11 cellular contexts compared by ENCODE assay signal in genomic region chr4:184395451-184395917, GRCh38.
DNase-seq lines count a peak whose midpoint lies in the region; ATAC-seq, FAIRE-seq and TF ChIP-seq lines count a peak whose summit lies in the region.
"Had no signal": no experiment of that assay in that cellular context is flagged by ENCODE, and none has a peak within 500 bp of the region (broad histone marks: within the 10 kb centered on the region; RNA-seq: fewer than 3 reads in every experiment).

No MANE protein-coding gene starts in this region.

- H3K27ac ChIP-seq in OCI-LY7 (ENCODE audit: low read depth, low read length, poor library complexity, severe bottlenecking): peak overlapping the region; percentile 42
- H3K27ac ChIP-seq in osteoblast (ENCODE audit: low read depth, low read length): peak overlapping the region; percentile 45
- H3K27ac ChIP-seq: upper lobe of right lung had no signal

- H3K79me2 ChIP-seq in OCI-LY7 (ENCODE audit: insufficient read depth, low read depth, low read length) (no peaks in the 10 kb centered on the region), osteoblast (ENCODE audit: insufficient read depth, low read length) (no peaks in the 10 kb centered on the region)

- intact Hi-C loops in OCI-LY7 (cut with micrococcal nuclease; ENCODE audit: unreplicated experiment): no loop called here

- TF ChIP-seq CTCF in OCI-LY7 (conservative IDR thresholded peaks at IDR 0.05; ENCODE audit: low read length): no peak
- no peak for TF ChIP-seq CTCF in osteoblast (IDR thresholded peaks at IDR 0.05; ENCODE audit: extremely low read depth, low read depth, low read length)

- H4K20me1 ChIP-seq in OCI-LY7 (ENCODE audit: insufficient read depth, low read length): no peaks in the 10 kb centered on the region
- no peaks in the 10 kb centered on the region for H4K20me1 ChIP-seq in osteoblast (ENCODE audit: insufficient read depth, low read length)

- H3K36me3 ChIP-seq in OCI-LY7 (ENCODE audit: insufficient read depth, low read length) (peaks cover 75% of the 10 kb centered on the region), osteoblast (ENCODE audit: insufficient read depth, low read length) (peaks cover 32% of the 10 kb centered on the region)

- FAIRE-seq in frontal cortex (lab: Jason Lieb, UNC): no peak

- no peaks in the 10 kb centered on the region for H3K9me2 ChIP-seq in OCI-LY7 (ENCODE audit: insufficient read depth, low read length)

- H3K4me1 ChIP-seq in OCI-LY7 (ENCODE audit: insufficient read depth, low read length, poor library complexity, severe bottlenecking) (peaks cover 28% of the 10 kb centered on the region), osteoblast (ENCODE audit: insufficient read depth, low read length) (peaks cover 24% of the 10 kb centered on the region)

- H2AFZ ChIP-seq in OCI-LY7 (ENCODE audit: low read length) (0 out of 2 replicates have a peak overlapping the region, but pooled peaks have one; percentile 10), osteoblast (ENCODE audit: low read length) (no peak overlapping the region)

- CTCF ChIA-PET in OCI-LY7 (lab: Charles Lee; ENCODE audit: unreplicated experiment): no interaction called here

- ATAC-seq in GM18519 (IDR thresholded peaks at IDR 0.05; ENCODE audit: low FRiP score, unreplicated experiment): peak; percentile 11
- peak; percentile 6 for ATAC-seq in HG02763 (IDR thresholded peaks at IDR 0.05; ENCODE audit: unreplicated experiment)
- no peak for ATAC-seq in GM18520 (IDR thresholded peaks at IDR 0.05; ENCODE audit: unreplicated experiment)
- ATAC-seq: upper lobe of right lung had no signal

- no peak for DNase-seq in OCI-LY7 (ENCODE audit: low spot score)
- DNase-seq in osteoblast (ENCODE audit: insufficient read length, low spot score, missing footprints): no peak
- DNase-seq in stimulated activated CD4-positive, alpha-beta T cell treated with anti-CD3 and anti-CD28 coated beads, Interleukin-12 subunit alpha, Interleukin-12 subunit beta, amount 100 ng/mL, for 4 hours: no peak
- DNase-seq in D341Med (ENCODE audit: low spot score): no peak
- no peak for DNase-seq in frontal cortex (ENCODE audit: low spot score in 2 of 2)
- DNase-seq: DMS153; NK-92 treated with Interleukin-12 subunit alpha and Interleukin-12 subunit beta, amount 100 ng/mL, for 24 hours; upper lobe of right lung had no signal

- H3K4me3 ChIP-seq in OCI-LY7 (ENCODE audit: low read depth, low read length, poor library complexity, severe bottlenecking) (peak overlapping the region; percentile 13), osteoblast (ENCODE audit: insufficient read depth, low read length) (no peak overlapping the region)
- H3K4me3 ChIP-seq: upper lobe of right lung had no signal

- POLR2A ChIA-PET in OCI-LY7 (lab: Charles Lee): interaction anchor here (0.7 to 1.4 kb wide), 6 partner anchors 29 to 864 kb away, joined by 3 to 9 read pairs (median 4); no protein-coding TSS in a partner anchor

- H3K27me3 ChIP-seq in osteoblast (ENCODE audit: insufficient read depth, low read length): no peaks in the 10 kb centered on the region
- H3K27me3 ChIP-seq: upper lobe of right lung had no signal

- no TSS peak for BruUV-seq in OCI-LY7 (replicated peaks; lab: Mats Ljungman, UMichigan)

- H3K9me3 ChIP-seq in OCI-LY7 (ENCODE audit: low read length): no peaks in the 10 kb centered on the region
- H3K9me3 ChIP-seq in osteoblast (ENCODE audit: low read depth, low read length): no peaks in the 10 kb centered on the region
- H3K9me3 ChIP-seq: upper lobe of right lung had no signal

- peak overlapping the region; percentile 56 for H3K4me2 ChIP-seq in OCI-LY7 (ENCODE audit: low read length)
- H3K4me2 ChIP-seq in osteoblast (ENCODE audit: insufficient read depth, low read length): peak overlapping the region; percentile 24
